3 cellular contexts compared by ENCODE assay signal in the genomic region with DNA sequence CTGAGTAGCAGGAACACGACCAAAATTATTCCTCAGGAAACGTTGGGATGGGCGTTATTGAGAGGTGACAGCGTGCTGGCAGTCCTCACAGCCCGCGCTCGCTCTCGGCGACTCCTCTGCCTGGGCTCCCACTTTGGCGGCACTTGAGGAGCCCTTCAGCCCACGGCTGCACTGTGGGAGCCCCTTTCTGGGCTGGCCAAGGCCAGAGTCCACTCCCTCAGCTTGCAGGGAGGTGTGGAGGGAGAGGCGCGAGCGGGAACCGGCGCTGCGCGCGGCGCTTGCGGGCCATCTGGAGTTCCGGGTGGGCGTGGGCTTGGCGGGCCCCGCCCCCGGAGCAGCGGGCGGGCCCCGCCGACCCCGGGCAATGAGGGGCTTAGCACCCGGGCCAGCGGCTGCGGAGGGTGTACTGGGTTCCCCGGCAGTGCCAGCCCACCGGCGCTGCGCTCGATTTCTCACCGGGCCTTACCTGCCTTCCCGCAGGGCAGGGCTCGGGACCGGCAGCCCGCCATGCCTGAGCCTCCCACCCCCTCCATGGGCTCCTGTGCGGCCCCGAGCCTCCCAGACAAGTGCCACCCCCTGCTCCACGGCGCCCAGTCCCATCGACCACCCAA. TPM values are rescaled to one million over a fixed set of nuclear protein-coding genes. Genes with fewer than 3 reads are reported as not detected.
"Had no signal": no experiment of that assay in that cellular context is flagged by ENCODE, and none has a peak within 500 bp of the region (broad histone marks: within the 10 kb centered on the region; RNA-seq: fewer than 3 reads in every experiment).

No MANE protein-coding gene starts in this region.

RNA-seq across cellular contexts. Expression of gene SUCNR1, which starts 54.6 kb away (rescaled TPM):
- total RNA-seq: lung microvascular endothelial cell, prostate gland had no signal
- polyA plus RNA-seq: naive thymus-derived CD4-positive, alpha-beta T cell had no signal
